15 cellular contexts compared by ENCODE assay signal in genomic region chr2:189534854-189535253, GRCh38. TPM values are rescaled to one million over a fixed set of nuclear protein-coding genes. Genes with fewer than 3 reads are reported as not detected.
A peak's percentile ranks its signal among the peaks of the same experiment; 100 is the strongest.
DNase-seq lines count a peak whose midpoint lies in the region; ATAC-seq, FAIRE-seq and TF ChIP-seq lines count a peak whose summit lies in the region.
"Had no signal": no experiment of that assay in that cellular context is flagged by ENCODE, and none has a peak within 500 bp of the region (broad histone marks: within the 10 kb centered on the region; RNA-seq: fewer than 3 reads in every experiment).

No MANE protein-coding gene starts in this region.

- TF ChIP-seq CTCF in breast epithelium (IDR thresholded peaks at IDR 0.05) (no peak), MCF 10A (IDR thresholded peaks at IDR 0.05; ENCODE audit: unreplicated experiment) (no peak), bronchial epithelial cell (IDR thresholded peaks at IDR 0.05; ENCODE audit: insufficient read depth, low read length, severe bottlenecking) (no peak), HepG2 (CRISPR knock-in tag; IDR thresholded peaks at IDR 0.05) (no peak)

- no peaks in the 10 kb centered on the region for H3K9me3 Mint-ChIP-seq in MCF 10A (ENCODE audit: unreplicated experiment)
- no peaks in the 10 kb centered on the region for H3K9me3 Mint-ChIP-seq in activated T-cell treated with anti-CD3 and anti-CD28 coated beads, Interleukin-2, amount 50 U/mL, for 4 hours

- no peaks in the 10 kb centered on the region for H4K20me1 ChIP-seq in HepG2 (ENCODE audit: insufficient read depth, low read length)

- no peak for TF ChIP-seq POLR2A in breast epithelium (IDR thresholded peaks at IDR 0.05)
- no peak for TF ChIP-seq POLR2A in HepG2 (IDR thresholded peaks at IDR 0.05; ENCODE audit: insufficient read depth in 1 of 2, low read depth in 2 of 2, low read length in 2 of 2)

- no peak for TF ChIP-seq RAD21 in HepG2 (CRISPR knock-in tag; IDR thresholded peaks at IDR 0.05)

- TF ChIP-seq EP300 in HepG2 (IDR thresholded peaks at IDR 0.05; ENCODE audit: low read depth in 2 of 2, low read length in 2 of 2) (peak in 1 of 2 experiments; percentile 57; a peak in 1 of 4 replicates), HepG2 (CRISPR knock-in tag; IDR thresholded peaks at IDR 0.05; ENCODE audit: borderline replicate concordance) (no peak)

- no peak overlapping the region for H3K4me3 Mint-ChIP-seq in MCF 10A (ENCODE audit: unreplicated experiment)
- H3K4me3 Mint-ChIP-seq in activated T-cell treated with anti-CD3 and anti-CD28 coated beads, Interleukin-2, amount 50 U/mL, for 4 hours = no peak overlapping the region

- in situ Hi-C loops in HepG2 (cut with HindIII; ENCODE audit: extremely low pct_ligation_motif_present, low pct_unique_long_range_greater_than_20kb) = no loop called here

- no peak overlapping the region for H3K9ac ChIP-seq in HepG2 (ENCODE audit: insufficient read depth, low read depth, low read length)

- no TSS peak for BruUV-seq in MCF 10A (replicated peaks; lab: Mats Ljungman, UMichigan)
- no TSS peak for BruUV-seq in HepG2 (replicated peaks; lab: Mats Ljungman, UMichigan)

- no peaks in the 10 kb centered on the region for H3K79me2 ChIP-seq in HepG2 (ENCODE audit: insufficient read depth, low read length)

- H3K36me3 ChIP-seq in breast epithelium = no peaks in the 10 kb centered on the region
- no peaks in the 10 kb centered on the region for H3K36me3 ChIP-seq in bronchial epithelial cell (ENCODE audit: control insufficient read depth, insufficient read depth, low read length)
- H3K36me3 ChIP-seq in HepG2 (replicated peaks in 1 of 2; ENCODE audit: control insufficient read depth in 1 of 2, insufficient read depth in 2 of 2, low read length in 2 of 2) = no peaks in the 10 kb centered on the region
- no peaks in the 10 kb centered on the region for H3K36me3 ChIP-seq in aorta (ENCODE audit: control insufficient read depth in 1 of 2, insufficient read depth in 2 of 2, low read length in 1 of 2)

- FAIRE-seq in bronchial epithelial cell (lab: Jason Lieb, UNC) (no peak), HepG2 (lab: Jason Lieb, UNC) (no peak)
- FAIRE-seq: A204.1, G401.6 had no signal

- H3K4me1 ChIP-seq in breast epithelium = no peaks in the 10 kb centered on the region
- H3K4me1 ChIP-seq in HepG2 (ENCODE audit: insufficient read depth, low read length) = peaks cover 32% of the 10 kb centered on the region
- H3K4me1 ChIP-seq in aorta (ENCODE audit: control insufficient read depth in 1 of 2, insufficient read depth in 2 of 2, low read length in 2 of 2) = peaks cover 4 to 6% of the 10 kb centered on the region in 2 donors

- peak overlapping the region; percentile 19 to 61 for H3K27ac ChIP-seq in breast epithelium
- H3K27ac ChIP-seq in HepG2 (ENCODE audit: extremely low read length, insufficient read depth, low read length) = no peak overlapping the region
- H3K27ac ChIP-seq in aorta (ENCODE audit: low read depth in 1 of 2, low read length in 2 of 2) = peak overlapping the region in 1 of 2 donors; percentile 87

- no peak overlapping the region for H3K4me2 ChIP-seq in HepG2 (ENCODE audit: low read depth, low read length)

- 59% methylated on average over 1 of the region's 1 CpG for WGBS in HepG2 (ENCODE audit: low lambda C conversion rate)
- WGBS in aorta, 2 donors = 12 to 14% methylated on average over 1 of the region's 1 CpG

- H3K27me3 ChIP-seq in breast epithelium (no peaks in the 10 kb centered on the region), bronchial epithelial cell (ENCODE audit: control insufficient read depth, insufficient read depth, low read length) (no peaks in the 10 kb centered on the region), HepG2 (ENCODE audit: control insufficient read depth in 1 of 2, insufficient read depth in 2 of 2, low read length in 2 of 2) (no peaks in the 10 kb centered on the region), aorta (ENCODE audit: control insufficient read depth in 1 of 2, insufficient read depth in 2 of 2, low read length in 1 of 2) (no peaks in the 10 kb centered on the region)

- peak; percentile 52 for ATAC-seq in HepG2
- ATAC-seq in aorta (ENCODE audit: low FRiP score) = peak; percentile 71
- ATAC-seq in activated T-cell treated with anti-CD3 and anti-CD28 coated beads, Interleukin-2, amount 50 U/mL, for 4 hours = no peak
- ATAC-seq in GM18909 (IDR thresholded peaks at IDR 0.05; ENCODE audit: poor library complexity, unreplicated experiment) = no peak
- ATAC-seq: stimulated activated naive CD8-positive, alpha-beta T cell treated with anti-CD3 and anti-CD28 coated beads, Interleukin-15, Interleukin-2, amounts not matched to agents 100 U/mL and 50 U/mL, for 24 hours had no signal

- POLR2A ChIA-PET in MCF 10A (lab: Yijun Ruan, JAX) (no interaction called here), HepG2 (lab: Yijun Ruan, JAX) (interaction anchor here (1.2 to 2.7 kb wide), 5 partner anchors 12 to 46 kb away, joined by 3 to 16 read pairs (median 7); partner anchors contain the start of gene SLC40A1)

- H3K36me3 Mint-ChIP-seq in MCF 10A (ENCODE audit: insufficient read depth, unreplicated experiment) = no peaks in the 10 kb centered on the region
- H3K36me3 Mint-ChIP-seq in activated T-cell treated with anti-CD3 and anti-CD28 coated beads, Interleukin-2, amount 50 U/mL, for 4 hours (ENCODE audit: insufficient read depth) = no peaks in the 10 kb centered on the region

- intact Hi-C loops in breast epithelium (cut with DNase I; ENCODE audit: low total_unique reads) = no loop called here
- intact Hi-C loops in MCF 10A (cut with micrococcal nuclease) = no loop called here
- intact Hi-C loops in HepG2 (cut with micrococcal nuclease; ENCODE audit: unreplicated experiment) = no loop called here
- intact Hi-C loops in aorta (cut with DNase I) = no loop called here

- H3K27ac Mint-ChIP-seq in MCF 10A (ENCODE audit: low read depth, unreplicated experiment) = no peak overlapping the region

- DNase-seq in breast epithelium (ENCODE audit: low spot score in 2 of 2) = no peak
- DNase-seq in MCF 10A (ENCODE audit: unreplicated experiment) = no peak
- peak; percentile 78 for DNase-seq in bronchial epithelial cell (ENCODE audit: low read depth)
- peak; percentile 53 for DNase-seq in HepG2 (ENCODE audit: low spot score)
- DNase-seq in aorta = no peak
- DNase-seq in activated T-cell treated with anti-CD3 and anti-CD28 coated beads, Interleukin-2, amount 50 U/mL, for 4 hours = no peak
- DNase-seq in NCI-H2196 treated with DMSO at 0.1 percent for 48 hours (lab: John Stamatoyannopoulos, UW; ENCODE audit: unreplicated experiment) = no peak
- DNase-seq: activated T-cell treated with anti-CD3 and anti-CD28 coated beads for 4 hours; H7; NCI-H1048; stimulated activated CD4-positive, alpha-beta T cell treated with anti-CD3 and anti-CD28 coated beads, Interleukin-15, amount 100 ng/mL, for 24 hours; stimulated activated naive CD8-positive, alpha-beta T cell treated with anti-CD3 and anti-CD28 coated beads, Interleukin-15, Interleukin-2, amounts not matched to agents 100 U/mL and 50 U/mL, for 24 hours had no signal

- H2AFZ ChIP-seq in HepG2 (ENCODE audit: low read length) = no peak overlapping the region

- H3K9me3 ChIP-seq in breast epithelium = no peaks in the 10 kb centered on the region
- H3K9me3 ChIP-seq in HepG2 (ENCODE audit: low read length) = no peaks in the 10 kb centered on the region
- no peaks in the 10 kb centered on the region for H3K9me3 ChIP-seq in aorta (ENCODE audit: control insufficient read depth, low read length)

- H3K27me3 Mint-ChIP-seq in MCF 10A (ENCODE audit: insufficient read depth, unreplicated experiment) = no peaks in the 10 kb centered on the region
- no peaks in the 10 kb centered on the region for H3K27me3 Mint-ChIP-seq in activated T-cell treated with anti-CD3 and anti-CD28 coated beads, Interleukin-2, amount 50 U/mL, for 4 hours (ENCODE audit: low read depth)

- CTCF ChIA-PET in MCF 10A (lab: Yijun Ruan, JAX) = interaction anchor here (0.7 kb wide), 1 partner anchor 1007 kb away, joined by 3 read pairs; no protein-coding TSS in a partner anchor
- CTCF ChIA-PET in HepG2 (lab: Yijun Ruan, JAX; ENCODE audit: low intra/inter-chr PET ratio, low total read pairs) = no interaction called here

- H3K4me3 ChIP-seq in breast epithelium (no peak overlapping the region), bronchial epithelial cell (ENCODE audit: low read depth, low read length) (no peak overlapping the region), HepG2 (replicated peaks in 1 of 3; ENCODE audit: insufficient read depth in 1 of 3, low read depth in 2 of 3, low read length in 3 of 3) (no peak overlapping the region), aorta (ENCODE audit: low read length in 2 of 2) (no peak overlapping the region)

- H3K4me1 Mint-ChIP-seq in MCF 10A (ENCODE audit: insufficient read depth, unreplicated experiment) = peaks cover 4% of the 10 kb centered on the region
- H3K4me1 Mint-ChIP-seq in activated T-cell treated with anti-CD3 and anti-CD28 coated beads, Interleukin-2, amount 50 U/mL, for 4 hours (ENCODE audit: low read depth) = no peaks in the 10 kb centered on the region

RNA-seq across cellular contexts. Expression of gene SLC40A1, which starts 45.7 kb away (rescaled TPM):
- 100 to 1,000 TPM in 2 of 3 donors, 10 to 100 TPM in 1; 42.2 to 183 (median 162) TPM for total RNA-seq in breast epithelium
- total RNA-seq in MCF 10A (2022) = 0.15 TPM in 1 of 2 replicates, not detected in the other
- total RNA-seq in bronchial epithelial cell = 1.0 and 1.1 TPM in 2 replicates
- 10.6 and 19.2 TPM in 2 replicates for total RNA-seq in HepG2 (2016; rRNA removed; fragmentation: Illumina TruSeq; extraction: Trizol)
- 2.5 and 3.1 TPM in 2 replicates for total RNA-seq in HepG2 (2016; cell fraction: cytosol; rRNA removed; fragmentation: Illumina TruSeq; extraction: Trizol; ENCODE audit: low read depth)
- total RNA-seq in HepG2 (2016; cell fraction: insoluble cytoplasmic fraction; rRNA removed; fragmentation: Illumina TruSeq; extraction: Trizol) = 10.6 and 17.6 TPM in 2 replicates
- 20.1 and 24.4 TPM in 2 replicates for total RNA-seq in HepG2 (2016; cell fraction: membrane; rRNA removed; fragmentation: Illumina TruSeq; extraction: Trizol)
- total RNA-seq in HepG2 (2016; cell fraction: nucleus; rRNA removed; fragmentation: Illumina TruSeq; extraction: Trizol) = 9.0 and 10.7 TPM in 2 replicates
- 21.4 and 24.9 TPM in 2 replicates for polyA plus RNA-seq in HepG2 (2011; rRNA removed)
- 14.9 and 22.6 TPM in 2 replicates for polyA plus RNA-seq in HepG2 (2011; cell fraction: cytosol; rRNA removed)
- 12.3 and 12.6 TPM in 2 replicates for polyA plus RNA-seq in HepG2 (2011; cell fraction: nucleus; rRNA removed)
- 35.5 and 45.2 TPM in 2 replicates for polyA plus RNA-seq in HepG2 (2012)
- polyA plus RNA-seq in HepG2 (2016; cell fraction: cytosol; fragmentation: Illumina TruSeq; extraction: Trizol; ENCODE audit: low read depth) = 3.4 and 3.6 TPM in 2 replicates
- polyA plus RNA-seq in HepG2 (2016; cell fraction: insoluble cytoplasmic fraction; fragmentation: Illumina TruSeq; extraction: Trizol; ENCODE audit: low read depth) = 19.5 and 21.2 TPM in 2 replicates
- 19.1 and 22.9 TPM in 2 replicates for polyA plus RNA-seq in HepG2 (2016; cell fraction: membrane; fragmentation: Illumina TruSeq; extraction: Trizol; ENCODE audit: low read depth)
- 12.8 and 14.3 TPM in 2 replicates for polyA plus RNA-seq in HepG2 (2016; cell fraction: nucleus; fragmentation: Illumina TruSeq; extraction: Trizol; ENCODE audit: insufficient read depth, low read depth)
- 0.47 and 45.0 TPM in 2 replicates for polyA minus RNA-seq in HepG2 (2011; rRNA and poly(A)+ RNA removed; ENCODE audit: low replicate concordance)
- polyA minus RNA-seq in HepG2 (2011; cell fraction: cytosol; rRNA and poly(A)+ RNA removed) = 26.4 and 29.2 TPM in 2 replicates
- polyA minus RNA-seq in HepG2 (2011; cell fraction: nucleus; rRNA and poly(A)+ RNA removed) = 33.1 and 37.5 TPM in 2 replicates
- total RNA-seq in aorta = 10 to 100 TPM; 48.8 to 95.6 TPM
- 100 to 1,000 TPM; 110 to 170 TPM for polyA plus RNA-seq in aorta
- total RNA-seq in activated T-cell treated with anti-CD3 and anti-CD28 coated beads, Interleukin-2, amount 50 U/mL, for 4 hours = 1 to 10 TPM; 2.1 to 4.6 (median 2.4) TPM

Comparison
In these comparisons a context has a peak if more than half of its experiments do, and no peak if none do; other contexts are left out.
1. DNase-seq: peak in bronchial epithelial cell (single experiment) and HepG2 (single experiment); none in breast epithelium (0 of 2), MCF 10A (single experiment), aorta (0 of 2), activated T-cell treated with anti-CD3 and anti-CD28 coated beads, Interleukin-2, amount 50 U/mL, for 4 hours (single experiment) and NCI-H2196 treated with DMSO at 0.1 percent for 48 hours (single experiment).
2. ATAC-seq: peak in HepG2 (single experiment) and aorta (single experiment); none in activated T-cell treated with anti-CD3 and anti-CD28 coated beads, Interleukin-2, amount 50 U/mL, for 4 hours (0 of 2) and GM18909 (single experiment).